In the genomic region with DNA sequence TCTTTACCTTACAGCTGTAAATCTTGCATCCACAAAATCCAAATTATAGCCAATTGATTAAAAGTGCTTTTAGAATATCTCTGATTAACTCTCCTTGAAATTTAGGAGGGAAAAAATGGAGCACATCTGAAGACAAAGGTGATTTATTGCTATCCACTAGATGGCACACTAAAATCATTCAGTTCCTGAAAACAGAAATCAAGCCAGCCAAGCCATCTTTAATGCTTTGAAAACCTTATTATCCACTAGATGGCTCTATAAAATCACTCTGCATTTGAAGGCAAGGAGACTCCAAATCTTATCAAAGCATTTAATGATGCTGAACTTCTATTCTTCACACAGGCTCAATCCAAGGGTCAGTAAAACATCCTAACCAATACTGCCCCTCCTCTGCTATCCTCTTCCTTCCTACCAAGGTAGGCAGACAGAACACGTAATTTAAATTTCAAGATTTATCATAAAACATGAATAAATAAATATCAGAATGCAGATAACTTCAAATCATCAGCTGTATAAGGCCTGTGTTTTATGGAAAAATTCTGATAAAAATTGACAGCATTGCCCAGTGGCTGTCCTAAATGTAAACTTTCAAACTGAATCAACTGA, we compare ENCODE assay signal across 1 cellular context.
TF ChIP-seq lines count a peak whose summit lies in the region.

No MANE protein-coding gene starts in this region.

TF ChIP-seq in K562, 482 proteins besides CTCF, POLR2A, EP300 and RAD21 (continued from another document and continues in another):
- no peak for TF ChIP-seq VEZF1 (CRISPR knock-in tag; IDR thresholded peaks at IDR 0.05)
- TF ChIP-seq SIN3A (IDR thresholded peaks at IDR 0.05; ENCODE audit: borderline replicate concordance in 2 of 2, control insufficient read depth in 1 of 2, low read depth in 2 of 2, low read length in 2 of 2) = no peak
- no peak for TF ChIP-seq DACH1 (IDR thresholded peaks at IDR 0.05; ENCODE audit: partially characterized antibody)
- no peak for TF ChIP-seq BHLHE40 (IDR thresholded peaks at IDR 0.05; ENCODE audit: low read length)
- no peak for TF ChIP-seq PML (IDR thresholded peaks at IDR 0.05; ENCODE audit: low read length)
- TF ChIP-seq SRSF9 (IDR thresholded peaks at IDR 0.05; ENCODE audit: borderline replicate concordance, low read depth, low read length) = no peak
- peak; percentile 38; the same call in 1 of the 2 replicates for TF ChIP-seq ZNF592 (IDR thresholded peaks at IDR 0.05)
- TF ChIP-seq, protein P1, sequence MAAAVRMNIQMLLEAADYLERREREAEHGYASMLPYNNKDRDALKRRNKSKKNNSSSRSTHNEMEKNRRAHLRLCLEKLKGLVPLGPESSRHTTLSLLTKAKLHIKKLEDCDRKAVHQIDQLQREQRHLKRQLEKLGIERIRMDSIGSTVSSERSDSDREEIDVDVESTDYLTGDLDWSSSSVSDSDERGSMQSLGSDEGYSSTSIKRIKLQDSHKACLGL (CRISPR knock-in tag; IDR thresholded peaks at IDR 0.05; ENCODE audit: borderline replicate concordance, poor library complexity, severe bottlenecking) = no peak
- 0 out of 4 replicates have a peak, but pooled peaks of 1 of the 2 experiments have one; percentile 33 for TF ChIP-seq MAZ (CRISPR knock-in tag; conservative IDR thresholded peaks at IDR 0.05 in 1 of 2, IDR thresholded peaks at IDR 0.05 in 1 of 2)
- no peak for TF ChIP-seq ZNF764 (CRISPR knock-in tag; IDR thresholded peaks at IDR 0.05; ENCODE audit: low read depth)
- TF ChIP-seq ERF (CRISPR knock-in tag; IDR thresholded peaks at IDR 0.05) = no peak
- TF ChIP-seq ZC3H8 (IDR thresholded peaks at IDR 0.05) = no peak
- TF ChIP-seq HES1 (IDR thresholded peaks at IDR 0.05; ENCODE audit: low read depth) = no peak
- no peak for TF ChIP-seq CHD7 (IDR thresholded peaks at IDR 0.05; ENCODE audit: low read depth, low read length)
- TF ChIP-seq CBX5 (IDR thresholded peaks at IDR 0.05; ENCODE audit: borderline replicate concordance, low read depth) = no peak
- TF ChIP-seq DEAF1 (CRISPR knock-in tag; IDR thresholded peaks at IDR 0.05) = peak; percentile 98
- TF ChIP-seq SRF (CRISPR knock-in tag; IDR thresholded peaks at IDR 0.05) = 0 out of 4 replicates have a peak, but pooled peaks of 1 of the 2 experiments have one; percentile 14
- no peak for TF ChIP-seq MCM7 (IDR thresholded peaks at IDR 0.05)
- no peak for TF ChIP-seq PHB2 (IDR thresholded peaks at IDR 0.05; ENCODE audit: low read depth)
- TF ChIP-seq, protein P2, sequence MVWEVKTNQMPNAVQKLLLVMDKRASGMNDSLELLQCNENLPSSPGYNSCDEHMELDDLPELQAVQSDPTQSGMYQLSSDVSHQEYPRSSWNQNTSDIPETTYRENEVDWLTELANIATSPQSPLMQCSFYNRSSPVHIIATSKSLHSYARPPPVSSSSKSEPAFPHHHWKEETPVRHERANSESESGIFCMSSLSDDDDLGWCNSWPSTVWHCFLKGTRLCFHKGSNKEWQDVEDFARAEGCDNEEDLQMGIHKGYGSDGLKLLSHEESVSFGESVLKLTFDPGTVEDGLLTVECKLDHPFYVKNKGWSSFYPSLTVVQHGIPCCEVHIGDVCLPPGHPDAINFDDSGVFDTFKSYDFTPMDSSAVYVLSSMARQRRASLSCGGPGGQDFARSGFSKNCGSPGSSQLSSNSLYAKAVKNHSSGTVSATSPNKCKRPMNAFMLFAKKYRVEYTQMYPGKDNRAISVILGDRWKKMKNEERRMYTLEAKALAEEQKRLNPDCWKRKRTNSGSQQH (CRISPR knock-in tag; IDR thresholded peaks at IDR 0.05) = no peak
- no peak for TF ChIP-seq ZNF146 (CRISPR knock-in tag; IDR thresholded peaks at IDR 0.05; ENCODE audit: unreplicated experiment)
- TF ChIP-seq MEIS2 (IDR thresholded peaks at IDR 0.05; ENCODE audit: partially characterized antibody) = peak; percentile 59
- no peak for TF ChIP-seq NRF1 (conservative IDR thresholded peaks at IDR 0.05 in 1 of 2, IDR thresholded peaks at IDR 0.05 in 1 of 2)
- TF ChIP-seq MNT (conservative IDR thresholded peaks at IDR 0.05) = no peak
- TF ChIP-seq, protein P3, sequence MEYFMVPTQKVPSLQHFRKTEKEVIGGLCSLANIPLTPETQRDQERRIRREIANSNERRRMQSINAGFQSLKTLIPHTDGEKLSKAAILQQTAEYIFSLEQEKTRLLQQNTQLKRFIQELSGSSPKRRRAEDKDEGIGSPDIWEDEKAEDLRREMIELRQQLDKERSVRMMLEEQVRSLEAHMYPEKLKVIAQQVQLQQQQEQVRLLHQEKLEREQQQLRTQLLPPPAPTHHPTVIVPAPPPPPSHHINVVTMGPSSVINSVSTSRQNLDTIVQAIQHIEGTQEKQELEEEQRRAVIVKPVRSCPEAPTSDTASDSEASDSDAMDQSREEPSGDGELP (CRISPR knock-in tag; IDR thresholded peaks at IDR 0.05; ENCODE audit: borderline replicate concordance) = no peak
- no peak for TF ChIP-seq HNRNPUL1 (IDR thresholded peaks at IDR 0.05; ENCODE audit: low read length)
